9 cellular contexts compared by ENCODE assay signal in genomic region chr2:174553811-174554493, GRCh38. TPM values are rescaled to one million over a fixed set of nuclear protein-coding genes. Genes with fewer than 3 reads are reported as not detected.
DNase-seq lines count a peak whose midpoint lies in the region; ATAC-seq and TF ChIP-seq lines count a peak whose summit lies in the region.
"Had no signal": no experiment of that assay in that cellular context is flagged by ENCODE, and none has a peak within 500 bp of the region (broad histone marks: within the 10 kb centered on the region; RNA-seq: fewer than 3 reads in every experiment).

No MANE protein-coding gene starts in this region.

- H3K4me3 ChIP-seq in upper lobe of left lung = no peak overlapping the region
- H3K4me3 ChIP-seq: adrenal gland had no signal

- peak; percentile 61 for ATAC-seq in HG02981 (IDR thresholded peaks at IDR 0.05; ENCODE audit: unreplicated experiment)
- peak in 1 of 2 donors; percentile 65 for ATAC-seq in natural killer cell treated with Interleukin-12 subunit alpha and Interleukin-12 subunit beta and Interleukin-15 and Interleukin-18, amount 100 ng/mL, for 72 hours
- no peak for ATAC-seq in upper lobe of left lung (ENCODE audit: low FRiP score in 2 of 2)
- ATAC-seq: Panc1 had no signal

- H3K27me3 Mint-ChIP-seq in T-helper 1 cell treated with Interleukin-12 subunit alpha and Interleukin-12 subunit beta and Interleukin-4 antibody, amounts not matched to agents 30 μg/mL and 1 μg/mL, for 36 hours (ENCODE audit: low read depth) = no peaks in the 10 kb centered on the region
- no peaks in the 10 kb centered on the region for H3K27me3 Mint-ChIP-seq in natural killer cell treated with Interleukin-12 subunit alpha and Interleukin-12 subunit beta and Interleukin-15 and Interleukin-18, amount 100 ng/mL, for 72 hours
- H3K27me3 Mint-ChIP-seq in nephron progenitor cell (ENCODE audit: low read depth, poor library complexity) = peaks cover 5% of the 10 kb centered on the region

- peaks cover 0 to 1% (median 0%) of the 10 kb centered on the region in 4 donors for H3K36me3 ChIP-seq in upper lobe of left lung
- H3K36me3 ChIP-seq: adrenal gland had no signal

- peak overlapping the region; percentile 15 for H3K4me3 Mint-ChIP-seq in T-helper 1 cell treated with Interleukin-12 subunit alpha and Interleukin-12 subunit beta and Interleukin-4 antibody, amounts not matched to agents 30 μg/mL and 1 μg/mL, for 36 hours
- peak overlapping the region; percentile 23 for H3K4me3 Mint-ChIP-seq in natural killer cell treated with Interleukin-12 subunit alpha and Interleukin-12 subunit beta and Interleukin-15 and Interleukin-18, amount 100 ng/mL, for 72 hours
- no peak overlapping the region for H3K4me3 Mint-ChIP-seq in nephron progenitor cell

- no peaks in the 10 kb centered on the region for H3K9me3 Mint-ChIP-seq in T-helper 1 cell treated with Interleukin-12 subunit alpha and Interleukin-12 subunit beta and Interleukin-4 antibody, amounts not matched to agents 30 μg/mL and 1 μg/mL, for 36 hours
- H3K9me3 Mint-ChIP-seq in natural killer cell treated with Interleukin-12 subunit alpha and Interleukin-12 subunit beta and Interleukin-15 and Interleukin-18, amount 100 ng/mL, for 72 hours = no peaks in the 10 kb centered on the region
- peaks cover 12% of the 10 kb centered on the region for H3K9me3 Mint-ChIP-seq in nephron progenitor cell

- H3K9me3 ChIP-seq in upper lobe of left lung = no peaks in the 10 kb centered on the region
- H3K9me3 ChIP-seq: adrenal gland had no signal

- no peak overlapping the region for H3K27ac ChIP-seq in upper lobe of left lung
- H3K27ac ChIP-seq: adrenal gland had no signal

- peaks cover 28% of the 10 kb centered on the region for H3K36me3 Mint-ChIP-seq in T-helper 1 cell treated with Interleukin-12 subunit alpha and Interleukin-12 subunit beta and Interleukin-4 antibody, amounts not matched to agents 30 μg/mL and 1 μg/mL, for 36 hours (ENCODE audit: low read depth)
- H3K36me3 Mint-ChIP-seq in natural killer cell treated with Interleukin-12 subunit alpha and Interleukin-12 subunit beta and Interleukin-15 and Interleukin-18, amount 100 ng/mL, for 72 hours = no peaks in the 10 kb centered on the region
- no peaks in the 10 kb centered on the region for H3K36me3 Mint-ChIP-seq in nephron progenitor cell (ENCODE audit: low read depth)

- no peak for TF ChIP-seq POLR2A in upper lobe of left lung (IDR thresholded peaks at IDR 0.05)

- peak; percentile 16 for DNase-seq in GM19238 (ENCODE audit: insufficient read length, low spot score)
- DNase-seq in natural killer cell treated with Interleukin-12 subunit alpha and Interleukin-12 subunit beta and Interleukin-15 and Interleukin-18, amount 100 ng/mL, for 72 hours (ENCODE audit: low spot score) = no peak
- no peak for DNase-seq in nephron progenitor cell
- no peak for DNase-seq in AG20443 (ENCODE audit: low spot score)
- DNase-seq in upper lobe of left lung = no peak
- DNase-seq: adrenal gland had no signal

- H3K4me1 Mint-ChIP-seq in T-helper 1 cell treated with Interleukin-12 subunit alpha and Interleukin-12 subunit beta and Interleukin-4 antibody, amounts not matched to agents 30 μg/mL and 1 μg/mL, for 36 hours (ENCODE audit: low read depth) = peaks cover 28% of the 10 kb centered on the region
- peaks cover 26 to 27% of the 10 kb centered on the region in 2 donors for H3K4me1 Mint-ChIP-seq in natural killer cell treated with Interleukin-12 subunit alpha and Interleukin-12 subunit beta and Interleukin-15 and Interleukin-18, amount 100 ng/mL, for 72 hours (ENCODE audit: low read depth in 2 of 2)
- H3K4me1 Mint-ChIP-seq in nephron progenitor cell = peaks cover 4% of the 10 kb centered on the region

- no peak for TF ChIP-seq EP300 in upper lobe of left lung (IDR thresholded peaks at IDR 0.05)

- TF ChIP-seq CTCF in nephron progenitor cell (IDR thresholded peaks at IDR 0.05) (no peak), upper lobe of left lung (IDR thresholded peaks at IDR 0.05) (no peak)

- WGBS in upper lobe of left lung, 2 donors = 85 to 93% methylated on average over 5 of the region's 5 CpGs

- peak overlapping the region; percentile 78 for H3K27ac Mint-ChIP-seq in T-helper 1 cell treated with Interleukin-12 subunit alpha and Interleukin-12 subunit beta and Interleukin-4 antibody, amounts not matched to agents 30 μg/mL and 1 μg/mL, for 36 hours
- peak overlapping the region; percentile 72 to 73 for H3K27ac Mint-ChIP-seq in natural killer cell treated with Interleukin-12 subunit alpha and Interleukin-12 subunit beta and Interleukin-15 and Interleukin-18, amount 100 ng/mL, for 72 hours
- no peak overlapping the region for H3K27ac Mint-ChIP-seq in nephron progenitor cell

- no peaks in the 10 kb centered on the region for H3K27me3 ChIP-seq in upper lobe of left lung
- H3K27me3 ChIP-seq: adrenal gland had no signal

- no peaks in the 10 kb centered on the region for H3K4me1 ChIP-seq in upper lobe of left lung
- H3K4me1 ChIP-seq: adrenal gland had no signal

RNA-seq across cellular contexts. Expression of gene WIPF1, which starts 43.7 kb away (rescaled TPM):
- 100 to 1,000 TPM; 284 to 319 TPM for total RNA-seq in natural killer cell treated with Interleukin-12 subunit alpha and Interleukin-12 subunit beta and Interleukin-15 and Interleukin-18, amount 100 ng/mL, for 72 hours
- total RNA-seq in upper lobe of left lung = 10 to 100 TPM; 25.1 to 79.0 (median 48.9) TPM
